Comparison of ENCODE assay signal across 12 cellular contexts in genomic region chr17:19723967-19724366, GRCh38. TPM values are rescaled to one million over a fixed set of nuclear protein-coding genes. Genes with fewer than 3 reads are reported as not detected.
DNase-seq lines count a peak whose midpoint lies in the region; ATAC-seq, FAIRE-seq and TF ChIP-seq lines count a peak whose summit lies in the region.
"Had no signal": no experiment of that assay in that cellular context is flagged by ENCODE, and none has a peak within 500 bp of the region (broad histone marks: within the 10 kb centered on the region; RNA-seq: fewer than 3 reads in every experiment).

No MANE protein-coding gene starts in this region.

- no peaks in the 10 kb centered on the region for H3K27me3 ChIP-seq in suprapubic skin
- H3K27me3 ChIP-seq: body of pancreas had no signal

- no peaks in the 10 kb centered on the region for H3K36me3 Mint-ChIP-seq in activated T-cell treated with anti-CD3 and anti-CD28 coated beads, Interleukin-2, amount 50 U/mL, for 24 hours (ENCODE audit: low read depth)
- no peaks in the 10 kb centered on the region for H3K36me3 Mint-ChIP-seq in activated T-helper 17 cell treated with anti-CD3 and anti-CD28 coated beads, Interleukin-2, amount 50 U/mL, for 72 hours (ENCODE audit: low read depth)
- no peaks in the 10 kb centered on the region for H3K36me3 Mint-ChIP-seq in memory B cell

- no peaks in the 10 kb centered on the region for H3K9me3 ChIP-seq in suprapubic skin
- H3K9me3 ChIP-seq: body of pancreas had no signal

- no peak for DNase-seq in activated T-cell treated with anti-CD3 and anti-CD28 coated beads, Interleukin-2, amount 50 U/mL, for 24 hours
- DNase-seq in activated T-cell treated with anti-CD3 and anti-CD28 coated beads, Interleukin-2, amount 50 U/mL, for 1 hour, result no peak
- no peak for DNase-seq in memory B cell (ENCODE audit: low spot score in 2 of 2)
- peak in 1 of 2 donors; percentile 83 for DNase-seq in suprapubic skin (ENCODE audit: low spot score in 2 of 2)
- DNase-seq in stimulated activated CD4-positive, alpha-beta T cell treated with anti-CD3 and anti-CD28 coated beads, Interleukin-15, amount 100 ng/mL, for 24 hours, result no peak
- no peak for DNase-seq in frontal cortex (ENCODE audit: low spot score in 2 of 2)
- DNase-seq: HFFc6 had no signal

- no peak for TF ChIP-seq EP300 in suprapubic skin (IDR thresholded peaks at IDR 0.05)

- H3K4me3 Mint-ChIP-seq in activated T-cell treated with anti-CD3 and anti-CD28 coated beads, Interleukin-2, amount 50 U/mL, for 24 hours, result no peak overlapping the region
- H3K4me3 Mint-ChIP-seq in activated T-helper 17 cell treated with anti-CD3 and anti-CD28 coated beads, Interleukin-2, amount 50 U/mL, for 72 hours, result peak overlapping the region; percentile 72
- H3K4me3 Mint-ChIP-seq in memory B cell, result peak overlapping the region; percentile 64
- H3K4me3 Mint-ChIP-seq: HFFc6 had no signal

- FAIRE-seq in frontal cortex (lab: Jason Lieb, UNC), result no peak
- FAIRE-seq: urothelium cell line had no signal

- peaks cover 80% of the 10 kb centered on the region for H3K4me1 ChIP-seq in suprapubic skin

- WGBS in suprapubic skin, result 67% methylated on average over 1 of the region's 1 CpG

- peak overlapping the region; percentile 18 for H3K27ac Mint-ChIP-seq in activated T-cell treated with anti-CD3 and anti-CD28 coated beads, Interleukin-2, amount 50 U/mL, for 24 hours
- no peak overlapping the region for H3K27ac Mint-ChIP-seq in activated T-helper 17 cell treated with anti-CD3 and anti-CD28 coated beads, Interleukin-2, amount 50 U/mL, for 72 hours
- no peak overlapping the region for H3K27ac Mint-ChIP-seq in memory B cell
- H3K27ac Mint-ChIP-seq: HFFc6 had no signal

- no peaks in the 10 kb centered on the region for H3K27me3 Mint-ChIP-seq in activated T-cell treated with anti-CD3 and anti-CD28 coated beads, Interleukin-2, amount 50 U/mL, for 24 hours
- H3K27me3 Mint-ChIP-seq in activated T-helper 17 cell treated with anti-CD3 and anti-CD28 coated beads, Interleukin-2, amount 50 U/mL, for 72 hours, result no peaks in the 10 kb centered on the region
- peaks cover 3% of the 10 kb centered on the region for H3K27me3 Mint-ChIP-seq in memory B cell

- ATAC-seq in activated T-helper 17 cell treated with anti-CD3 and anti-CD28 coated beads, Interleukin-2, amount 50 U/mL, for 72 hours (replicated peaks), result no peak
- ATAC-seq in memory B cell (ENCODE audit: low read depth) (no peak), HG02870 (IDR thresholded peaks at IDR 0.05; ENCODE audit: unreplicated experiment) (no peak)
- ATAC-seq: body of pancreas had no signal

- TF ChIP-seq POLR2A in suprapubic skin (IDR thresholded peaks at IDR 0.05), result no peak

- H3K4me1 Mint-ChIP-seq in activated T-cell treated with anti-CD3 and anti-CD28 coated beads, Interleukin-2, amount 50 U/mL, for 24 hours (ENCODE audit: low read depth), result peaks cover 21% of the 10 kb centered on the region
- peaks cover 14% of the 10 kb centered on the region for H3K4me1 Mint-ChIP-seq in activated T-helper 17 cell treated with anti-CD3 and anti-CD28 coated beads, Interleukin-2, amount 50 U/mL, for 72 hours
- peaks cover 9% of the 10 kb centered on the region for H3K4me1 Mint-ChIP-seq in memory B cell

- H3K36me3 ChIP-seq in suprapubic skin, result no peaks in the 10 kb centered on the region

- peak overlapping the region; percentile 95 for H3K27ac ChIP-seq in suprapubic skin

- TF ChIP-seq CTCF in suprapubic skin (IDR thresholded peaks at IDR 0.05), result no peak

- peak overlapping the region; percentile 39 for H3K4me3 ChIP-seq in suprapubic skin
- H3K4me3 ChIP-seq: body of pancreas had no signal

- no peaks in the 10 kb centered on the region for H3K9me3 Mint-ChIP-seq in activated T-cell treated with anti-CD3 and anti-CD28 coated beads, Interleukin-2, amount 50 U/mL, for 24 hours
- H3K9me3 Mint-ChIP-seq in activated T-helper 17 cell treated with anti-CD3 and anti-CD28 coated beads, Interleukin-2, amount 50 U/mL, for 72 hours, result no peaks in the 10 kb centered on the region
- no peaks in the 10 kb centered on the region for H3K9me3 Mint-ChIP-seq in memory B cell
- H3K9me3 Mint-ChIP-seq: HFFc6 had no signal

RNA-seq across cellular contexts. Expression of gene SLC47A2, which starts 7.6 kb away (rescaled TPM):
- total RNA-seq in activated T-helper 17 cell treated with anti-CD3 and anti-CD28 coated beads, Interleukin-2, amount 50 U/mL, for 72 hours, result not detected
- total RNA-seq in suprapubic skin (1 to 10 TPM in 2 of 4 donors, under 1 TPM in 1, not detected in 1; 0.96 to 7.9 (median 2.5) TPM), frontal cortex (under 0.01 TPM)
- total RNA-seq: HFFc6, mesenteric fat pad had no signal

RNA-seq across cellular contexts. Expression of gene ALDH3A1, which starts 24.1 kb away (rescaled TPM):
- not detected for total RNA-seq in activated T-helper 17 cell treated with anti-CD3 and anti-CD28 coated beads, Interleukin-2, amount 50 U/mL, for 72 hours
- total RNA-seq in suprapubic skin (100 to 1,000 TPM in 2 of 4 donors, 10 to 100 TPM in 2; 41.7 to 128 (median 83.9) TPM), frontal cortex (0.41 TPM)

Comparison
In these comparisons a context has a peak if more than half of its experiments do, and no peak if none do; other contexts are left out.
1. RNA of gene ALDH3A1, which starts 24.1 kb away (total RNA-seq): 41.7 to 128 TPM in suprapubic skin; 0.41 TPM in frontal cortex (single experiment) and not detected in activated T-helper 17 cell treated with anti-CD3 and anti-CD28 coated beads, Interleukin-2, amount 50 U/mL, for 72 hours; every median in the first group is over 10 times any median in the second.